Comparison of ENCODE assay signal across 18 cellular contexts in genomic region chr11:47264119-47264915, GRCh38. TPM values are rescaled to one million over a fixed set of nuclear protein-coding genes. Genes with fewer than 3 reads are reported as not detected.
DNase-seq lines count a peak whose midpoint lies in the region; ATAC-seq and TF ChIP-seq lines count a peak whose summit lies in the region.
"Had no signal": no experiment of that assay in that cellular context is flagged by ENCODE, and none has a peak within 500 bp of the region (broad histone marks: within the 10 kb centered on the region; RNA-seq: fewer than 3 reads in every experiment).

No MANE protein-coding gene starts in this region.

- DNase-seq in CD4-positive, CD25-positive, alpha-beta regulatory T cell, result no peak
- no peak for DNase-seq in activated naive CD8-positive, alpha-beta T cell treated with anti-CD3 and anti-CD28 coated beads, Interleukin-2, amount 10 ng/mL, durations not matched to agents 7 days and 5 days
- DNase-seq in mesendoderm (no peak), kidney glomerular epithelial cell (lab: John Stamatoyannopoulos, UW) (no peak), gastrocnemius medialis (no peak)
- DNase-seq: activated gamma-delta T cell treated with Interleukin-2 at 50 U/mL for 16 hours; DMS79; heart right ventricle; NCI-H2029 treated with DMSO at 0.1 percent for 48 hours; NCI-H524 treated with DMSO at 0.1 percent for 48 hours; stimulated activated CD4-positive, alpha-beta T cell treated with anti-CD3 and anti-CD28 coated beads, Interleukin-2, amount 100 ng/mL, for 48 hours; thyroid gland had no signal

- no peaks in the 10 kb centered on the region for H3K79me1 ChIP-seq in mesendoderm (ENCODE audit: low read length)

- H3K9me2 ChIP-seq in Loucy (replicated peaks; ENCODE audit: low read depth, low read length), result no peaks in the 10 kb centered on the region

- H2BK120ac ChIP-seq in mesendoderm (ENCODE audit: low read depth, low read length), result no peak overlapping the region

- no peak for TF ChIP-seq POLR2A in gastrocnemius medialis (IDR thresholded peaks at IDR 0.05)

- no peak overlapping the region for H2AK5ac ChIP-seq in mesendoderm (ENCODE audit: low read length)

- H3K4me1 Mint-ChIP-seq in CD4-positive, CD25-positive, alpha-beta regulatory T cell, result peaks cover 2 to 45% (median 23%) of the 10 kb centered on the region in 4 donors
- peaks cover 37% of the 10 kb centered on the region for H3K4me1 Mint-ChIP-seq in activated naive CD8-positive, alpha-beta T cell treated with anti-CD3 and anti-CD28 coated beads, Interleukin-2, amount 10 ng/mL, durations not matched to agents 7 days and 5 days

- intact Hi-C loops in gastrocnemius medialis (cut with DNase I; ENCODE audit: low total_unique reads), result no loop called here

- H3K36me3 ChIP-seq in CD4-positive, CD25-positive, alpha-beta regulatory T cell (ENCODE audit: control insufficient read depth, insufficient read depth, low read length), result no peaks in the 10 kb centered on the region
- no peaks in the 10 kb centered on the region for H3K36me3 ChIP-seq in Loucy (ENCODE audit: insufficient read depth, low read length)
- H3K36me3 ChIP-seq in mesendoderm (ENCODE audit: control insufficient read depth, insufficient read depth, low read length), result no peaks in the 10 kb centered on the region
- H3K36me3 ChIP-seq in gastrocnemius medialis, result no peaks in the 10 kb centered on the region
- H3K36me3 ChIP-seq: thyroid gland had no signal

- no peak overlapping the region for H2AFZ ChIP-seq in Loucy (ENCODE audit: low read length)
- H2AFZ ChIP-seq: parathyroid adenoma had no signal

- no CpG with 5 or more reads among the region's 10 CpGs for WGBS in mesendoderm (ENCODE audit: extremely low coverage, insufficient coverage, low lambda C conversion rate)

- H2BK5ac ChIP-seq in mesendoderm (ENCODE audit: low read length), result no peak overlapping the region

- H4K8ac ChIP-seq in mesendoderm (ENCODE audit: low read depth, low read length), result no peak overlapping the region

- no peaks in the 10 kb centered on the region for H3K36me3 Mint-ChIP-seq in CD4-positive, CD25-positive, alpha-beta regulatory T cell
- no peaks in the 10 kb centered on the region for H3K36me3 Mint-ChIP-seq in activated naive CD8-positive, alpha-beta T cell treated with anti-CD3 and anti-CD28 coated beads, Interleukin-2, amount 10 ng/mL, durations not matched to agents 7 days and 5 days

- H3K27me3 Mint-ChIP-seq in CD4-positive, CD25-positive, alpha-beta regulatory T cell, result peaks cover 5% of the 10 kb centered on the region
- H3K27me3 Mint-ChIP-seq in activated naive CD8-positive, alpha-beta T cell treated with anti-CD3 and anti-CD28 coated beads, Interleukin-2, amount 10 ng/mL, durations not matched to agents 7 days and 5 days, result no peaks in the 10 kb centered on the region

- no peak overlapping the region for H3K23ac ChIP-seq in mesendoderm (ENCODE audit: low read length)

- H3K4me3 Mint-ChIP-seq in CD4-positive, CD25-positive, alpha-beta regulatory T cell, result peak overlapping the region in 1 of 4 donors; percentile 32
- no peak overlapping the region for H3K4me3 Mint-ChIP-seq in activated naive CD8-positive, alpha-beta T cell treated with anti-CD3 and anti-CD28 coated beads, Interleukin-2, amount 10 ng/mL, durations not matched to agents 7 days and 5 days

- ATAC-seq in CD4-positive, CD25-positive, alpha-beta regulatory T cell (ENCODE audit: low read depth in 2 of 2), result no peak
- no peak for ATAC-seq in activated naive CD8-positive, alpha-beta T cell treated with anti-CD3 and anti-CD28 coated beads, Interleukin-2, amount 10 ng/mL, durations not matched to agents 7 days and 5 days (ENCODE audit: low read depth)
- ATAC-seq in HG02759 (IDR thresholded peaks at IDR 0.05; ENCODE audit: unreplicated experiment) (no peak), GM18858 (IDR thresholded peaks at IDR 0.05; ENCODE audit: unreplicated experiment) (no peak), gastrocnemius medialis (no peak)
- ATAC-seq: HCT116, heart right ventricle had no signal

- no peak overlapping the region for H3K4ac ChIP-seq in mesendoderm (ENCODE audit: low read depth, low read length)

- H3K9me3 ChIP-seq in CD4-positive, CD25-positive, alpha-beta regulatory T cell (ENCODE audit: control insufficient read depth in 2 of 2, low read length in 2 of 2), result no peaks in the 10 kb centered on the region
- no peaks in the 10 kb centered on the region for H3K9me3 ChIP-seq in Loucy (ENCODE audit: insufficient read depth, low read depth, low read length)
- H3K9me3 ChIP-seq in gastrocnemius medialis, result no peaks in the 10 kb centered on the region
- H3K9me3 ChIP-seq: esophagus muscularis mucosa, heart right ventricle, thyroid gland had no signal

- peak overlapping the region; percentile 34 for H3K56ac ChIP-seq in mesendoderm (ENCODE audit: low read length)

- H3K27ac Mint-ChIP-seq in CD4-positive, CD25-positive, alpha-beta regulatory T cell, result peak overlapping the region; percentile 27 to 91 (median 79)
- peak overlapping the region; percentile 21 for H3K27ac Mint-ChIP-seq in activated naive CD8-positive, alpha-beta T cell treated with anti-CD3 and anti-CD28 coated beads, Interleukin-2, amount 10 ng/mL, durations not matched to agents 7 days and 5 days

- H3K27me3 ChIP-seq in CD4-positive, CD25-positive, alpha-beta regulatory T cell (ENCODE audit: control insufficient read depth, insufficient read depth, low read length), result no peaks in the 10 kb centered on the region
- H3K27me3 ChIP-seq in Loucy (ENCODE audit: insufficient read depth, low read length, poor library complexity, severe bottlenecking) (no peaks in the 10 kb centered on the region), mesendoderm (ENCODE audit: insufficient read depth, low read length, poor library complexity) (no peaks in the 10 kb centered on the region), gastrocnemius medialis (no peaks in the 10 kb centered on the region)
- H3K27me3 ChIP-seq: esophagus muscularis mucosa, heart right ventricle, thyroid gland had no signal

- peak overlapping the region; percentile 1 for H3K9ac ChIP-seq in Loucy (ENCODE audit: low read depth, low read length, poor library complexity, severe bottlenecking)
- H3K9ac ChIP-seq in mesendoderm (ENCODE audit: low read length), result no peak overlapping the region
- H3K9ac ChIP-seq: parathyroid adenoma had no signal

- no peaks in the 10 kb centered on the region for H4K20me1 ChIP-seq in Loucy (ENCODE audit: insufficient read depth, low read length, poor library complexity, severe bottlenecking)

- H3K4me2 ChIP-seq in Loucy (ENCODE audit: low read depth, low read length, poor library complexity, severe bottlenecking) (peak overlapping the region; percentile 56), mesendoderm (ENCODE audit: low read length) (no peak overlapping the region)

- H2BK15ac ChIP-seq in mesendoderm (replicated peaks; ENCODE audit: low read depth), result no peak overlapping the region

- H3K9me3 Mint-ChIP-seq in CD4-positive, CD25-positive, alpha-beta regulatory T cell, result no peaks in the 10 kb centered on the region
- no peaks in the 10 kb centered on the region for H3K9me3 Mint-ChIP-seq in activated naive CD8-positive, alpha-beta T cell treated with anti-CD3 and anti-CD28 coated beads, Interleukin-2, amount 10 ng/mL, durations not matched to agents 7 days and 5 days

- no peak overlapping the region for H3K27ac ChIP-seq in CD4-positive, CD25-positive, alpha-beta regulatory T cell (ENCODE audit: insufficient read depth, low read length, poor library complexity, severe bottlenecking)
- H3K27ac ChIP-seq in mesendoderm (ENCODE audit: low read depth, low read length), result no peak overlapping the region
- no peak overlapping the region for H3K27ac ChIP-seq in gastrocnemius medialis
- H3K27ac ChIP-seq: esophagus muscularis mucosa, parathyroid adenoma had no signal

- H3K4me1 ChIP-seq in CD4-positive, CD25-positive, alpha-beta regulatory T cell (ENCODE audit: control insufficient read depth, insufficient read depth, low read length, poor library complexity, severe bottlenecking), result peaks cover 25% of the 10 kb centered on the region
- peaks cover 47% of the 10 kb centered on the region for H3K4me1 ChIP-seq in Loucy (ENCODE audit: insufficient read depth, low read length, poor library complexity, severe bottlenecking)
- H3K4me1 ChIP-seq in mesendoderm (ENCODE audit: control insufficient read depth, low read depth, low read length), result peaks cover 8% of the 10 kb centered on the region
- H3K4me1 ChIP-seq in gastrocnemius medialis, result peaks cover 8 to 13% of the 10 kb centered on the region in 2 donors
- H3K4me1 ChIP-seq: parathyroid adenoma had no signal

- no peak for TF ChIP-seq CTCF in Loucy (conservative IDR thresholded peaks at IDR 0.05; ENCODE audit: low read length)
- no peak for TF ChIP-seq CTCF in gastrocnemius medialis (IDR thresholded peaks at IDR 0.05 in 4 of 5, conservative IDR thresholded peaks at IDR 0.05 in 1 of 5)

- POLR2A ChIA-PET in activated naive CD8-positive, alpha-beta T cell treated with anti-CD3 and anti-CD28 coated beads, Interleukin-2, amount 10 ng/mL, durations not matched to agents 7 days and 5 days (lab: Charles Lee), result interaction anchor here (0.9 to 2.9 kb wide), 6 partner anchors 15 to 87 kb away, joined by 3 to 21 read pairs (median 6); partner anchors contain the start of genes ACP2 and DDB2

- H3K79me2 ChIP-seq in Loucy (ENCODE audit: insufficient read depth, low read length) (no peaks in the 10 kb centered on the region), mesendoderm (ENCODE audit: control insufficient read depth, insufficient read depth, low read length) (no peaks in the 10 kb centered on the region)
- H3K79me2 ChIP-seq: parathyroid adenoma had no signal

- in situ Hi-C loops in gastrocnemius medialis (cut with MboI; ENCODE audit: low sequenced_read_pairs in 4 of 4), result no loop called here

- H3K18ac ChIP-seq in mesendoderm (ENCODE audit: low read length), result no peak overlapping the region

- H3K4me3 ChIP-seq in CD4-positive, CD25-positive, alpha-beta regulatory T cell (ENCODE audit: low read depth, low read length), result no peak overlapping the region
- no peak overlapping the region for H3K4me3 ChIP-seq in Loucy (ENCODE audit: low read length, poor library complexity, severe bottlenecking)
- H3K4me3 ChIP-seq in mesendoderm (ENCODE audit: low read length), result no peak overlapping the region
- no peak overlapping the region for H3K4me3 ChIP-seq in gastrocnemius medialis
- H3K4me3 ChIP-seq: esophagus muscularis mucosa, heart right ventricle, thyroid gland had no signal

- H4K5ac ChIP-seq in mesendoderm (ENCODE audit: low read length), result no peak overlapping the region

- H3F3A ChIP-seq in Loucy (ENCODE audit: low read depth), result peaks cover 9% of the 10 kb centered on the region

RNA-seq across cellular contexts. Expression of gene MADD, which starts 5.6 kb away (rescaled TPM):
- total RNA-seq in CD4-positive, CD25-positive, alpha-beta regulatory T cell, result 179 TPM
- polyA plus RNA-seq in CD4-positive, CD25-positive, alpha-beta regulatory T cell, result 10 to 100 TPM; 17.8 to 29.2 (median 23.1) TPM
- 100 to 1,000 TPM; 113 to 114 TPM for total RNA-seq in activated naive CD8-positive, alpha-beta T cell treated with anti-CD3 and anti-CD28 coated beads, Interleukin-2, amount 10 ng/mL, durations not matched to agents 7 days and 5 days
- 11.0 TPM for polyA plus RNA-seq in mesendoderm (2013, experiment 1 of 2)
- 10.4 TPM for polyA plus RNA-seq in mesendoderm (2013, experiment 2 of 2)
- total RNA-seq in gastrocnemius medialis, result 10 to 100 TPM; 39.4 to 47.9 (median 41.6) TPM

RNA-seq across cellular contexts. Expression of gene NR1H3, which starts 6.5 kb away (rescaled TPM):
- total RNA-seq in CD4-positive, CD25-positive, alpha-beta regulatory T cell, result 5.7 TPM
- polyA plus RNA-seq in CD4-positive, CD25-positive, alpha-beta regulatory T cell, result 10 to 100 TPM in 1 of 4 donors, 1 to 10 TPM in 3; 6.1 to 13.0 (median 9.3) TPM
- 10 to 100 TPM; 11.7 to 15.1 TPM for total RNA-seq in activated naive CD8-positive, alpha-beta T cell treated with anti-CD3 and anti-CD28 coated beads, Interleukin-2, amount 10 ng/mL, durations not matched to agents 7 days and 5 days
- 9.3 TPM for polyA plus RNA-seq in mesendoderm (2013, experiment 1 of 2)
- polyA plus RNA-seq in mesendoderm (2013, experiment 2 of 2), result 9.5 TPM
- total RNA-seq in gastrocnemius medialis, result 10 to 100 TPM in 3 of 4 donors, 1 to 10 TPM in 1; 7.9 to 16.3 (median 12.1) TPM

RNA-seq across cellular contexts. Expression of gene ACP2, which starts 15.7 kb away (rescaled TPM):
- total RNA-seq in CD4-positive, CD25-positive, alpha-beta regulatory T cell, result 19.0 TPM
- 10 to 100 TPM; 16.3 to 27.7 (median 17.2) TPM for polyA plus RNA-seq in CD4-positive, CD25-positive, alpha-beta regulatory T cell
- total RNA-seq in activated naive CD8-positive, alpha-beta T cell treated with anti-CD3 and anti-CD28 coated beads, Interleukin-2, amount 10 ng/mL, durations not matched to agents 7 days and 5 days, result 10 to 100 TPM; 26.5 to 31.1 TPM
- polyA plus RNA-seq in mesendoderm (2013, experiment 1 of 2), result 16.4 TPM
- polyA plus RNA-seq in mesendoderm (2013, experiment 2 of 2), result 16.3 TPM
- 10 to 100 TPM; 12.4 to 36.2 (median 27.9) TPM for total RNA-seq in gastrocnemius medialis

RNA-seq across cellular contexts. Expression of gene DDB2, which starts 49.5 kb away (rescaled TPM):
- total RNA-seq in CD4-positive, CD25-positive, alpha-beta regulatory T cell, result 81.7 TPM
- 10 to 100 TPM; 55.3 to 93.9 (median 60.0) TPM for polyA plus RNA-seq in CD4-positive, CD25-positive, alpha-beta regulatory T cell
- 100 to 1,000 TPM; 178 to 181 TPM for total RNA-seq in activated naive CD8-positive, alpha-beta T cell treated with anti-CD3 and anti-CD28 coated beads, Interleukin-2, amount 10 ng/mL, durations not matched to agents 7 days and 5 days
- polyA plus RNA-seq in mesendoderm (2013, experiment 1 of 2), result 21.6 TPM
- polyA plus RNA-seq in mesendoderm (2013, experiment 2 of 2), result 22.0 TPM
- total RNA-seq in gastrocnemius medialis, result 10 to 100 TPM in 1 of 4 donors, 1 to 10 TPM in 3; 4.7 to 11.5 (median 7.1) TPM
